In the genomic region with DNA sequence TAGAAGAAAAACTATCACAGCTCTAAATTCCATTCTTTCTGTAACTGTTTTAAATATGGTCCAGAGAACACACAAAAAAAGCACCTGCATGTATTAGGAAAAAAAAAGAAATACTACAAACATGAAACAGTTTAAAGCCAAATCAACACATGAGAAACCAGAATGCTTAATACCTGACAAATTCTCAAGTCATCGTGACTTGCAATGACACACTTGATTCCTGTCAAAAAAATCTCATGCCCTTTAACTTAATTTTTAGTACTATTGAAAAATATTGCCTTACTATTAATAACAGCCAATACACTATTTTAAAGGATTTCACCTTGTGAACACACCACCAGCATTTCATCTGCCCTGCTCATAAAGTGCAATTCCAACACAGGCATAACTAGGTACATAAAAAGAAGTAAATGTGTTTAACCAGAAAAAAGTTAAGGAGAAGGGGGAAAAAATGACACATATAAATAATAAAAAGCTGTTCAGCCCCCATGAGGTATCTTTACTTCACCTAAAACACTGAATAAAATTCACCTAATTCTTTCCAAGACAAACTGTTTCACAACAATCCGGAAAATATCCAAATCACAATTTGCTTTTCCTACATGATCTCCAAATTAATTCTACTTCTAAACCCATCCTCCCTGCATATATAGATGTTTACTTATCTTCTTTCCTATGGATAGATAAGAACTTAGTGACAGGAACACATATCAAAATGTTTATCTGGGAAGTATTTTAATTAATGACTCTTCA, we compare ENCODE assay signal across 2 cellular contexts.
TF ChIP-seq lines count a peak whose summit lies in the region.

No MANE protein-coding gene starts in this region.

TF ChIP-seq in A549, 52 proteins besides CTCF, POLR2A, EP300 and RAD21:
- TF ChIP-seq FOSL2 (IDR thresholded peaks at IDR 0.05): no peak
- TF ChIP-seq FOSL2 (CRISPR knock-in tag; IDR thresholded peaks at IDR 0.05): no peak
- no peak for TF ChIP-seq CBX8 (IDR thresholded peaks at IDR 0.05)
- TF ChIP-seq NFE2L2 (conservative IDR thresholded peaks at IDR 0.05; ENCODE audit: low read length): peak; percentile 54

TF ChIP-seq in K562, 482 proteins besides CTCF, POLR2A, EP300 and RAD21:
- TF ChIP-seq NFE2 (IDR thresholded peaks at IDR 0.05; ENCODE audit: low read depth) (0 out of 2 replicates have a peak, but pooled peaks have one; percentile 7), ZKSCAN1 (IDR thresholded peaks at IDR 0.05; ENCODE audit: low read depth, low read length) (no peak), ERF (CRISPR knock-in tag; IDR thresholded peaks at IDR 0.05) (no peak), MEIS2 (IDR thresholded peaks at IDR 0.05; ENCODE audit: partially characterized antibody) (no peak), CXXC5 (CRISPR knock-in tag; IDR thresholded peaks at IDR 0.05) (no peak), MAFG (tag; conservative IDR thresholded peaks at IDR 0.05) (peak; percentile 30; the same call in 1 of the 2 replicates), C11orf30 (IDR thresholded peaks at IDR 0.05; ENCODE audit: low read depth) (peak; percentile 59; the same call in 1 of the 2 replicates), ZNF785 (CRISPR knock-in tag; IDR thresholded peaks at IDR 0.05) (no peak), ZNF197 (CRISPR knock-in tag; IDR thresholded peaks at IDR 0.05; ENCODE audit: low read depth) (no peak)
- TF ChIP-seq, protein P1, sequence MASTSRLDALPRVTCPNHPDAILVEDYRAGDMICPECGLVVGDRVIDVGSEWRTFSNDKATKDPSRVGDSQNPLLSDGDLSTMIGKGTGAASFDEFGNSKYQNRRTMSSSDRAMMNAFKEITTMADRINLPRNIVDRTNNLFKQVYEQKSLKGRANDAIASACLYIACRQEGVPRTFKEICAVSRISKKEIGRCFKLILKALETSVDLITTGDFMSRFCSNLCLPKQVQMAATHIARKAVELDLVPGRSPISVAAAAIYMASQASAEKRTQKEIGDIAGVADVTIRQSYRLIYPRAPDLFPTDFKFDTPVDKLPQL (IDR thresholded peaks at IDR 0.05; ENCODE audit: extremely low read depth, insufficient read length): no peak
TF ChIP-seq in K562: peak in this region for 3.
